11 cellular contexts compared by ENCODE assay signal in the genomic region with DNA sequence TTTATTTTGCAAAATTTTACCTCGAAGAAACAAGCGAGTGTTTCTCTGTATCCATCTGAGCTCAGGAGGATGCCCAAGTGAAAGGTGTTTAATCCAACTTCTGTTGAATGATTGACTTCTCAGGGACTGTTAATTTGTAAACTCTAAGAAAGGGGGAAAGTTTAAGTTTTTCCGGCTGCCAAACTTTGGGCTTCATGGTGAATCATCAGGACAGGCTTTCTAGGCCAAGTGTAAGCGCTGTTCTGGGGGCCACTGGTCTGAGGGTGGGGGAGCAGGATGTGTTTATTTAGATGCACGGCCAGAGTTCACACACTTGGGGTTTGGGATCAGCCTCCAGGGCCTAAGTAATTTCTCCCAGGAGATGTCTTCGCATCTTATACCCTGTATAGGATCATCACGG.
A peak's percentile ranks its signal among the peaks of the same experiment; 100 is the strongest.
DNase-seq lines count a peak whose midpoint lies in the region; ATAC-seq and TF ChIP-seq lines count a peak whose summit lies in the region.
"Had no signal": no experiment of that assay in that cellular context is flagged by ENCODE, and none has a peak within 500 bp of the region (broad histone marks: within the 10 kb centered on the region; RNA-seq: fewer than 3 reads in every experiment).

No MANE protein-coding gene starts in this region.

- TF ChIP-seq CTCF in endothelial cell (IDR thresholded peaks at IDR 0.05; ENCODE audit: unreplicated experiment), result no peak

- no peak overlapping the region for H3K4me3 Mint-ChIP-seq in activated CD4-positive, alpha-beta T cell treated with anti-CD3 and anti-CD28 coated beads, Interleukin-2, amount 10 ng/mL, durations not matched to agents 7 days and 5 days
- H3K4me3 Mint-ChIP-seq in activated naive CD8-positive, alpha-beta T cell treated with anti-CD3 and anti-CD28 coated beads, Interleukin-2, amount 10 ng/mL, durations not matched to agents 7 days and 5 days, result no peak overlapping the region
- H3K4me3 Mint-ChIP-seq in immature natural killer cell (peak overlapping the region; percentile 69 to 84 (median 82)), endothelial cell (ENCODE audit: unreplicated experiment) (no peak overlapping the region)
- H3K4me3 Mint-ChIP-seq in stimulated activated memory B cell treated with anti-CD40 and anti-IgM and Interleukin-4, amounts not matched to agents 10 μg/mL and 1 μg/mL and 100 μg/mL, for 72 hours, result no peak overlapping the region

- POLR2A ChIA-PET in activated CD4-positive, alpha-beta T cell treated with anti-CD3 and anti-CD28 coated beads, Interleukin-2, amount 10 ng/mL, durations not matched to agents 7 days and 5 days (lab: Charles Lee), result no interaction called here
- POLR2A ChIA-PET in activated naive CD8-positive, alpha-beta T cell treated with anti-CD3 and anti-CD28 coated beads, Interleukin-2, amount 10 ng/mL, durations not matched to agents 7 days and 5 days (lab: Charles Lee), result no interaction called here

- H3K27ac Mint-ChIP-seq in activated CD4-positive, alpha-beta T cell treated with anti-CD3 and anti-CD28 coated beads, Interleukin-2, amount 10 ng/mL, durations not matched to agents 7 days and 5 days, result peak overlapping the region; percentile 65
- peak overlapping the region; percentile 32 for H3K27ac Mint-ChIP-seq in activated naive CD8-positive, alpha-beta T cell treated with anti-CD3 and anti-CD28 coated beads, Interleukin-2, amount 10 ng/mL, durations not matched to agents 7 days and 5 days
- H3K27ac Mint-ChIP-seq in immature natural killer cell (peak overlapping the region; percentile 78 to 93 (median 89)), endothelial cell (ENCODE audit: unreplicated experiment) (no peak overlapping the region)
- H3K27ac Mint-ChIP-seq in stimulated activated memory B cell treated with anti-CD40 and anti-IgM and Interleukin-4, amounts not matched to agents 10 μg/mL and 1 μg/mL and 100 μg/mL, for 72 hours, result peak overlapping the region; percentile 73

- CTCF ChIA-PET in activated CD4-positive, alpha-beta T cell treated with anti-CD3 and anti-CD28 coated beads, Interleukin-2, amount 10 ng/mL, durations not matched to agents 7 days and 5 days (lab: Charles Lee), result interaction anchor here (0.6 to 1.7 kb wide), 3 partner anchors 12 to 979 kb away, joined by 3 to 5 read pairs (median 3); no protein-coding TSS in a partner anchor

- H3K9me3 Mint-ChIP-seq in activated CD4-positive, alpha-beta T cell treated with anti-CD3 and anti-CD28 coated beads, Interleukin-2, amount 10 ng/mL, durations not matched to agents 7 days and 5 days, result peaks cover 3% of the 10 kb centered on the region
- H3K9me3 Mint-ChIP-seq in activated naive CD8-positive, alpha-beta T cell treated with anti-CD3 and anti-CD28 coated beads, Interleukin-2, amount 10 ng/mL, durations not matched to agents 7 days and 5 days, result no peaks in the 10 kb centered on the region
- H3K9me3 Mint-ChIP-seq in immature natural killer cell, result no peaks in the 10 kb centered on the region
- no peaks in the 10 kb centered on the region for H3K9me3 Mint-ChIP-seq in stimulated activated memory B cell treated with anti-CD40 and anti-IgM and Interleukin-4, amounts not matched to agents 10 μg/mL and 1 μg/mL and 100 μg/mL, for 72 hours
- no peaks in the 10 kb centered on the region for H3K9me3 Mint-ChIP-seq in endothelial cell (ENCODE audit: unreplicated experiment)

- DNase-seq in activated CD4-positive, alpha-beta T cell treated with anti-CD3 and anti-CD28 coated beads, Interleukin-2, amount 10 ng/mL, durations not matched to agents 7 days and 5 days, result no peak
- DNase-seq in activated CD4-positive, alpha-beta T cell treated with anti-CD3 and anti-CD28 coated beads, Interleukin-2, amount 50 U/mL, for 1 hour, result no peak
- no peak for DNase-seq in activated naive CD8-positive, alpha-beta T cell treated with anti-CD3 and anti-CD28 coated beads, Interleukin-2, amount 10 ng/mL, durations not matched to agents 7 days and 5 days
- DNase-seq in immature natural killer cell (no peak), endothelial cell (ENCODE audit: low spot score) (no peak), HPDE6-E6E7 (ENCODE audit: extremely low spot score) (no peak)
- DNase-seq: 8988T, mucosa of descending colon, NCI-H524 treated with DMSO at 0.1 percent for 48 hours had no signal

- peaks cover 10% of the 10 kb centered on the region for H3K36me3 Mint-ChIP-seq in activated CD4-positive, alpha-beta T cell treated with anti-CD3 and anti-CD28 coated beads, Interleukin-2, amount 10 ng/mL, durations not matched to agents 7 days and 5 days (ENCODE audit: low read depth)
- peaks cover 14% of the 10 kb centered on the region for H3K36me3 Mint-ChIP-seq in activated naive CD8-positive, alpha-beta T cell treated with anti-CD3 and anti-CD28 coated beads, Interleukin-2, amount 10 ng/mL, durations not matched to agents 7 days and 5 days
- H3K36me3 Mint-ChIP-seq in immature natural killer cell (peaks cover 0 to 6% (median 4%) of the 10 kb centered on the region in 3 donors), endothelial cell (ENCODE audit: low read depth, unreplicated experiment) (no peaks in the 10 kb centered on the region)
- peaks cover 5% of the 10 kb centered on the region for H3K36me3 Mint-ChIP-seq in stimulated activated memory B cell treated with anti-CD40 and anti-IgM and Interleukin-4, amounts not matched to agents 10 μg/mL and 1 μg/mL and 100 μg/mL, for 72 hours

- peaks cover 39% of the 10 kb centered on the region for H3K4me1 Mint-ChIP-seq in activated CD4-positive, alpha-beta T cell treated with anti-CD3 and anti-CD28 coated beads, Interleukin-2, amount 10 ng/mL, durations not matched to agents 7 days and 5 days
- peaks cover 33% of the 10 kb centered on the region for H3K4me1 Mint-ChIP-seq in activated naive CD8-positive, alpha-beta T cell treated with anti-CD3 and anti-CD28 coated beads, Interleukin-2, amount 10 ng/mL, durations not matched to agents 7 days and 5 days
- H3K4me1 Mint-ChIP-seq in immature natural killer cell, result peaks cover 89 to 94% of the 10 kb centered on the region in 2 donors
- peaks cover 21% of the 10 kb centered on the region for H3K4me1 Mint-ChIP-seq in stimulated activated memory B cell treated with anti-CD40 and anti-IgM and Interleukin-4, amounts not matched to agents 10 μg/mL and 1 μg/mL and 100 μg/mL, for 72 hours
- H3K4me1 Mint-ChIP-seq in endothelial cell (ENCODE audit: unreplicated experiment), result peaks cover 9% of the 10 kb centered on the region

- ATAC-seq in activated naive CD8-positive, alpha-beta T cell treated with anti-CD3 and anti-CD28 coated beads, Interleukin-2, amount 10 ng/mL, durations not matched to agents 7 days and 5 days (ENCODE audit: low read depth), result no peak
- ATAC-seq in stimulated activated memory B cell treated with anti-CD40 and anti-IgM and Interleukin-4, amounts not matched to agents 10 μg/mL and 1 μg/mL and 100 μg/mL, for 72 hours, result no peak
- ATAC-seq in HG03342 (IDR thresholded peaks at IDR 0.05; ENCODE audit: unreplicated experiment), result no peak
- ATAC-seq: mucosa of descending colon had no signal

- no peaks in the 10 kb centered on the region for H3K27me3 Mint-ChIP-seq in activated CD4-positive, alpha-beta T cell treated with anti-CD3 and anti-CD28 coated beads, Interleukin-2, amount 10 ng/mL, durations not matched to agents 7 days and 5 days
- no peaks in the 10 kb centered on the region for H3K27me3 Mint-ChIP-seq in activated naive CD8-positive, alpha-beta T cell treated with anti-CD3 and anti-CD28 coated beads, Interleukin-2, amount 10 ng/mL, durations not matched to agents 7 days and 5 days
- H3K27me3 Mint-ChIP-seq in immature natural killer cell (ENCODE audit: low read depth in 3 of 3), result peaks cover 3 to 17% (median 17%) of the 10 kb centered on the region in 3 donors
- H3K27me3 Mint-ChIP-seq in stimulated activated memory B cell treated with anti-CD40 and anti-IgM and Interleukin-4, amounts not matched to agents 10 μg/mL and 1 μg/mL and 100 μg/mL, for 72 hours, result no peaks in the 10 kb centered on the region
- peaks cover 3% of the 10 kb centered on the region for H3K27me3 Mint-ChIP-seq in endothelial cell (ENCODE audit: unreplicated experiment)

Comparison
In these comparisons a context has a peak if more than half of its experiments do, and no peak if none do; other contexts are left out.
1. H3K4me3 Mint-ChIP-seq: peak in immature natural killer cell (5 of 5); none in activated CD4-positive, alpha-beta T cell treated with anti-CD3 and anti-CD28 coated beads, Interleukin-2, amount 10 ng/mL, durations not matched to agents 7 days and 5 days (single experiment), activated naive CD8-positive, alpha-beta T cell treated with anti-CD3 and anti-CD28 coated beads, Interleukin-2, amount 10 ng/mL, durations not matched to agents 7 days and 5 days (single experiment), stimulated activated memory B cell treated with anti-CD40 and anti-IgM and Interleukin-4, amounts not matched to agents 10 μg/mL and 1 μg/mL and 100 μg/mL, for 72 hours (single experiment) and endothelial cell (single experiment).